1 cellular context compared by ENCODE assay signal in genomic region chr6:72894091-72894490, GRCh38.
TF ChIP-seq lines count a peak whose summit lies in the region.

No MANE protein-coding gene starts in this region.

TF ChIP-seq in HepG2, 621 proteins besides CTCF, POLR2A, EP300 and RAD21 (continued from another document):
- TF ChIP-seq ETV5 (CRISPR knock-in tag; IDR thresholded peaks at IDR 0.05; ENCODE audit: borderline replicate concordance) (no peak), CREM (IDR thresholded peaks at IDR 0.05) (no peak), CREM (CRISPR knock-in tag; IDR thresholded peaks at IDR 0.05) (no peak)
